ENCODE assay signal across 20 cellular contexts in genomic region chr15:81310480-81310879, GRCh38. TPM values are rescaled to one million over a fixed set of nuclear protein-coding genes. Genes with fewer than 3 reads are reported as not detected.
A peak's percentile ranks its signal among the peaks of the same experiment; 100 is the strongest.
DNase-seq lines count a peak whose midpoint lies in the region; ATAC-seq and TF ChIP-seq lines count a peak whose summit lies in the region.
"Had no signal": no experiment of that assay in that cellular context is flagged by ENCODE, and none has a peak within 500 bp of the region (broad histone marks: within the 10 kb centered on the region; RNA-seq: fewer than 3 reads in every experiment).

No MANE protein-coding gene starts in this region.

- no peak overlapping the region for H3K4me2 ChIP-seq in osteoblast (ENCODE audit: insufficient read depth, low read length)

- intact Hi-C loops in CD4-positive, alpha-beta T cell (cut with DNase I, micrococcal nuclease), result no loop called here
- intact Hi-C loops in ascending aorta (cut with DNase I) (loop anchor here (5.0 kb wide), 1 partner anchor 323 kb away; the partner anchor contains the start of gene MESD), prostate gland (cut with DNase I) (loop anchor here (5.0 to 10.0 kb wide), 2 partner anchors 33 to 734 kb away; partner anchors contain the start of gene MEX3B), left ventricle myocardium inferior (cut with micrococcal nuclease) (no loop called here)
- intact Hi-C loops in activated T-helper 2 cell treated with anti-CD3 and anti-CD28 coated beads, Interferon-gamma antibody, Interleukin-2, Interleukin-4, amounts not matched to agents 10 μg/mL and 5 μg/mL and 100 μg/mL, durations not matched to agents 14 hours and 24 hours and 36 hours (cut with micrococcal nuclease), result no loop called here

- POLR2A ChIA-PET in CD4-positive, alpha-beta T cell (lab: Charles Lee), result interaction anchor here (0.5 to 22.8 kb wide), 7 partner anchors 9 to 203 kb away, joined by 3 to 472 read pairs (median 29); partner anchors contain the start of gene STARD5

- H3K4me3 Mint-ChIP-seq in CD4-positive, alpha-beta T cell, result no peak overlapping the region
- no peak overlapping the region for H3K4me3 Mint-ChIP-seq in activated T-helper 2 cell treated with anti-CD3 and anti-CD28 coated beads, Interferon-gamma antibody, Interleukin-2, Interleukin-4, amounts not matched to agents 10 μg/mL and 5 μg/mL and 100 μg/mL, durations not matched to agents 14 hours and 24 hours and 36 hours (ENCODE audit: low read depth)

- H3K4me3 ChIP-seq in ascending aorta (no peak overlapping the region), osteoblast (ENCODE audit: insufficient read depth, low read length) (no peak overlapping the region), prostate gland (no peak overlapping the region), left ventricle myocardium inferior (no peak overlapping the region)
- H3K4me3 ChIP-seq: esophagus squamous epithelium, right atrium auricular region had no signal

- H4K20me1 ChIP-seq in osteoblast (ENCODE audit: insufficient read depth, low read length), result no peaks in the 10 kb centered on the region

- WGBS in prostate gland, result 97% methylated on average over 5 of the region's 5 CpGs

- no peaks in the 10 kb centered on the region for H3K27me3 Mint-ChIP-seq in CD4-positive, alpha-beta T cell
- H3K27me3 Mint-ChIP-seq in activated T-helper 2 cell treated with anti-CD3 and anti-CD28 coated beads, Interferon-gamma antibody, Interleukin-2, Interleukin-4, amounts not matched to agents 10 μg/mL and 5 μg/mL and 100 μg/mL, durations not matched to agents 14 hours and 24 hours and 36 hours (ENCODE audit: low read depth), result no peaks in the 10 kb centered on the region

- peak overlapping the region; percentile 67 for H3K27ac ChIP-seq in CD4-positive, alpha-beta T cell (ENCODE audit: low read depth, low read length)
- H3K27ac ChIP-seq in ascending aorta (peak overlapping the region; percentile 17 to 41), osteoblast (ENCODE audit: low read depth, low read length) (peak overlapping the region; percentile 88), prostate gland (no peak overlapping the region), left ventricle myocardium inferior (replicated peaks) (no peak overlapping the region)
- H3K27ac ChIP-seq: VCaP had no signal

- no peak overlapping the region for H2AFZ ChIP-seq in osteoblast (ENCODE audit: low read length)

- peak; percentile 42 for TF ChIP-seq POLR2A in GM18505 (IDR thresholded peaks at IDR 0.05; ENCODE audit: borderline replicate concordance, extremely low read depth, insufficient read depth, insufficient read length)
- no peak for TF ChIP-seq POLR2A in prostate gland (IDR thresholded peaks at IDR 0.05)

- TF ChIP-seq CTCF in CD4-positive, alpha-beta T cell (IDR thresholded peaks at IDR 0.05), result no peak
- TF ChIP-seq CTCF in ascending aorta (IDR thresholded peaks at IDR 0.05) (no peak), osteoblast (IDR thresholded peaks at IDR 0.05; ENCODE audit: extremely low read depth, low read depth, low read length) (no peak), prostate gland (IDR thresholded peaks at IDR 0.05) (no peak), left ventricle myocardium inferior (IDR thresholded peaks at IDR 0.05; ENCODE audit: borderline replicate concordance) (no peak)

- DNase-seq in CD4-positive, alpha-beta T cell, result no peak
- DNase-seq in ascending aorta (ENCODE audit: low spot score in 2 of 2) (no peak), osteoblast (ENCODE audit: insufficient read length, low spot score, missing footprints) (no peak), prostate gland (ENCODE audit: low spot score) (no peak), left ventricle myocardium inferior (no peak)
- no peak for DNase-seq in activated T-helper 2 cell treated with anti-CD3 and anti-CD28 coated beads, Interferon-gamma antibody, Interleukin-2, Interleukin-4, amounts not matched to agents 10 μg/mL and 5 μg/mL and 100 μg/mL, durations not matched to agents 14 hours and 24 hours and 36 hours (ENCODE audit: low spot score)
- DNase-seq: activated CD8-positive, alpha-beta memory T cell treated with anti-CD3 and anti-CD28 coated beads for 24 hours; DMS 273 treated with DMSO at 0.1 percent for 48 hours; effector CD8-positive, alpha-beta T cell; esophagus squamous epithelium; H7; left colon; midbrain; NCI-H524 treated with DMSO at 0.1 percent for 48 hours; stimulated activated naive CD4-positive, alpha-beta T cell; trophoblast cell had no signal

- H3K79me2 ChIP-seq in osteoblast (ENCODE audit: insufficient read depth, low read length), result no peaks in the 10 kb centered on the region

- H3K36me3 ChIP-seq in ascending aorta (peaks cover 6 to 8% of the 10 kb centered on the region in 2 donors), osteoblast (ENCODE audit: insufficient read depth, low read length) (peaks cover 17% of the 10 kb centered on the region), prostate gland (no peaks in the 10 kb centered on the region), left ventricle myocardium inferior (peaks cover 34% of the 10 kb centered on the region)

- CTCF ChIA-PET in CD4-positive, alpha-beta T cell (lab: Charles Lee), result interaction anchor here (1.5 kb wide), 1 partner anchor 35 kb away, joined by 3 read pairs; no protein-coding TSS in a partner anchor

- H3K4me1 ChIP-seq in ascending aorta, result peaks cover 12 to 18% of the 10 kb centered on the region in 2 donors
- H3K4me1 ChIP-seq in osteoblast (ENCODE audit: insufficient read depth, low read length), result peaks cover 44% of the 10 kb centered on the region
- H3K4me1 ChIP-seq in prostate gland (replicated peaks), result no peaks in the 10 kb centered on the region
- peaks cover 30% of the 10 kb centered on the region for H3K4me1 ChIP-seq in left ventricle myocardium inferior

- H3K36me3 Mint-ChIP-seq in CD4-positive, alpha-beta T cell (ENCODE audit: low read depth), result peaks cover 95% of the 10 kb centered on the region
- peaks cover 90% of the 10 kb centered on the region for H3K36me3 Mint-ChIP-seq in activated T-helper 2 cell treated with anti-CD3 and anti-CD28 coated beads, Interferon-gamma antibody, Interleukin-2, Interleukin-4, amounts not matched to agents 10 μg/mL and 5 μg/mL and 100 μg/mL, durations not matched to agents 14 hours and 24 hours and 36 hours (ENCODE audit: low read depth)

- no peaks in the 10 kb centered on the region for H3K9me3 ChIP-seq in CD4-positive, alpha-beta T cell (ENCODE audit: control insufficient read depth, low read length)
- H3K9me3 ChIP-seq in ascending aorta (no peaks in the 10 kb centered on the region), osteoblast (ENCODE audit: low read depth, low read length) (no peaks in the 10 kb centered on the region), prostate gland (no peaks in the 10 kb centered on the region), left ventricle myocardium inferior (replicated peaks) (no peaks in the 10 kb centered on the region)
- H3K9me3 ChIP-seq: esophagus squamous epithelium, right atrium auricular region had no signal

- no peak for ATAC-seq in CD4-positive, alpha-beta T cell (ENCODE audit: poor library complexity)
- ATAC-seq in GM18505 (IDR thresholded peaks at IDR 0.05; ENCODE audit: unreplicated experiment), result no peak
- ATAC-seq: left colon, Right ventricle myocardium inferior had no signal

- peaks cover 89% of the 10 kb centered on the region for H3K4me1 Mint-ChIP-seq in CD4-positive, alpha-beta T cell (ENCODE audit: low read depth)
- H3K4me1 Mint-ChIP-seq in activated T-helper 2 cell treated with anti-CD3 and anti-CD28 coated beads, Interferon-gamma antibody, Interleukin-2, Interleukin-4, amounts not matched to agents 10 μg/mL and 5 μg/mL and 100 μg/mL, durations not matched to agents 14 hours and 24 hours and 36 hours (ENCODE audit: low read depth), result peaks cover 40% of the 10 kb centered on the region

- H3K9me3 Mint-ChIP-seq in CD4-positive, alpha-beta T cell, result no peaks in the 10 kb centered on the region
- no peaks in the 10 kb centered on the region for H3K9me3 Mint-ChIP-seq in activated T-helper 2 cell treated with anti-CD3 and anti-CD28 coated beads, Interferon-gamma antibody, Interleukin-2, Interleukin-4, amounts not matched to agents 10 μg/mL and 5 μg/mL and 100 μg/mL, durations not matched to agents 14 hours and 24 hours and 36 hours

- peak overlapping the region; percentile 92 for H3K27ac Mint-ChIP-seq in CD4-positive, alpha-beta T cell
- H3K27ac Mint-ChIP-seq in activated T-helper 2 cell treated with anti-CD3 and anti-CD28 coated beads, Interferon-gamma antibody, Interleukin-2, Interleukin-4, amounts not matched to agents 10 μg/mL and 5 μg/mL and 100 μg/mL, durations not matched to agents 14 hours and 24 hours and 36 hours, result no peak overlapping the region

- H3K27me3 ChIP-seq in CD4-positive, alpha-beta T cell (ENCODE audit: control insufficient read depth, insufficient read depth, low read length), result no peaks in the 10 kb centered on the region
- no peaks in the 10 kb centered on the region for H3K27me3 ChIP-seq in ascending aorta
- no peaks in the 10 kb centered on the region for H3K27me3 ChIP-seq in osteoblast (ENCODE audit: insufficient read depth, low read length)
- H3K27me3 ChIP-seq in prostate gland (replicated peaks; ENCODE audit: insufficient read depth), result no peaks in the 10 kb centered on the region
- no peaks in the 10 kb centered on the region for H3K27me3 ChIP-seq in left ventricle myocardium inferior (ENCODE audit: low read depth)
- H3K27me3 ChIP-seq: esophagus squamous epithelium, right atrium auricular region had no signal

RNA-seq across cellular contexts. Expression of gene STARD5, which starts 13.5 kb away (rescaled TPM):
- 1 to 10 TPM; 9.7 to 9.8 TPM for total RNA-seq in CD4-positive, alpha-beta T cell
- total RNA-seq in ascending aorta, result 4.8 TPM
- total RNA-seq in osteoblast, result 5.9 and 6.5 TPM in 2 replicates
- total RNA-seq in prostate gland, result 10 to 100 TPM; 19.6 to 23.2 TPM
- total RNA-seq in left ventricle myocardium inferior, result 2.5 TPM
- total RNA-seq in activated T-helper 2 cell treated with anti-CD3 and anti-CD28 coated beads, Interferon-gamma antibody, Interleukin-2, Interleukin-4, amounts not matched to agents 10 μg/mL and 5 μg/mL and 100 μg/mL, durations not matched to agents 14 hours and 24 hours and 36 hours, result 3.3 and 4.5 TPM in 2 replicates

Comparison
In these comparisons a context has a peak if more than half of its experiments do, and no peak if none do; other contexts are left out.
1. H3K27ac ChIP-seq: peak in CD4-positive, alpha-beta T cell (single experiment), ascending aorta (2 of 2) and osteoblast (single experiment); none in prostate gland (0 of 2) and left ventricle myocardium inferior (single experiment).
2. intact Hi-C loops: an anchor here in ascending aorta (5.0 kb wide) and prostate gland (5.0 to 10.0 kb wide); none called in CD4-positive, alpha-beta T cell, left ventricle myocardium inferior and activated T-helper 2 cell treated with anti-CD3 and anti-CD28 coated beads, Interferon-gamma antibody, Interleukin-2, Interleukin-4, amounts not matched to agents 10 μg/mL and 5 μg/mL and 100 μg/mL, durations not matched to agents 14 hours and 24 hours and 36 hours.